Comparison of ENCODE assay signal across 9 cellular contexts in genomic region chrX:41781500-41781899, GRCh38. TPM values are rescaled to one million over a fixed set of nuclear protein-coding genes. Genes with fewer than 3 reads are reported as not detected.
DNase-seq lines count a peak whose midpoint lies in the region; ATAC-seq and TF ChIP-seq lines count a peak whose summit lies in the region.
"Had no signal": no experiment of that assay in that cellular context is flagged by ENCODE, and none has a peak within 500 bp of the region (broad histone marks: within the 10 kb centered on the region; RNA-seq: fewer than 3 reads in every experiment).

No MANE protein-coding gene starts in this region.

- in situ Hi-C loops in HAP-1 (cut with MboI; ENCODE audit: low sequenced_read_pairs) = loop anchor here (25.0 kb wide), 1 partner anchor 1781 kb away; no protein-coding TSS in a partner anchor

- no peaks in the 10 kb centered on the region for H3K27me3 ChIP-seq in HAP-1 (ENCODE audit: low read depth)
- H3K27me3 ChIP-seq in naive thymus-derived CD4-positive, alpha-beta T cell (ENCODE audit: control insufficient read depth in 2 of 2, insufficient read depth in 2 of 2, low read length in 2 of 2) = no peaks in the 10 kb centered on the region

- peak; percentile 24 for DNase-seq in NCI-H2196 (lab: John Stamatoyannopoulos, UW; ENCODE audit: unreplicated experiment)
- DNase-seq in NCI-H2196 treated with DMSO at 0.1 percent for 48 hours (lab: John Stamatoyannopoulos, UW; ENCODE audit: unreplicated experiment) = no peak
- DNase-seq in HAP-1 (ENCODE audit: low spot score in 2 of 2) = peak; percentile 32 to 72
- DNase-seq in NCI-H69 (lab: John Stamatoyannopoulos, UW) = peak; percentile 56
- peak; percentile 30 to 46 for DNase-seq in dermis microvascular lymphatic vessel endothelial cell (ENCODE audit: low read depth in 2 of 2)
- peak in 6 of 9 donors; percentile 12 to 34 (median 24) for DNase-seq in naive thymus-derived CD4-positive, alpha-beta T cell
- no peak for DNase-seq in WTC11 (ENCODE audit: low spot score)
- no peak for DNase-seq in foreskin melanocyte

- peaks cover 9% of the 10 kb centered on the region for H3K4me1 ChIP-seq in HAP-1
- no peaks in the 10 kb centered on the region for H3K4me1 ChIP-seq in naive thymus-derived CD4-positive, alpha-beta T cell (ENCODE audit: control insufficient read depth in 2 of 2, insufficient read depth in 2 of 2, low read length in 2 of 2)

- H3K27ac Mint-ChIP-seq in naive thymus-derived CD4-positive, alpha-beta T cell = peak overlapping the region in 1 of 9 donors; percentile 70
- no peak overlapping the region for H3K27ac Mint-ChIP-seq in WTC11
- H3K27ac Mint-ChIP-seq: activated naive CD4-positive, alpha-beta T cell treated with anti-CD3 and anti-CD28 coated beads, Interleukin-2, amount 50 U/mL, for 24 hours had no signal

- peaks cover 7% of the 10 kb centered on the region; the same call in 1 of the 2 replicates for H3K36me3 ChIP-seq in HAP-1 (replicated peaks)
- peaks cover 0 to 8% (median 0%) of the 10 kb centered on the region in 3 experiments for H3K36me3 ChIP-seq in naive thymus-derived CD4-positive, alpha-beta T cell (ENCODE audit: control insufficient read depth in 2 of 3, insufficient read depth in 3 of 3, low read length in 3 of 3)

- H3K4me3 ChIP-seq in HAP-1 = no peak overlapping the region
- H3K4me3 ChIP-seq in naive thymus-derived CD4-positive, alpha-beta T cell (ENCODE audit: low read length) = no peak overlapping the region

- no peaks in the 10 kb centered on the region for H3K9me3 ChIP-seq in HAP-1
- no peaks in the 10 kb centered on the region for H3K9me3 ChIP-seq in naive thymus-derived CD4-positive, alpha-beta T cell (ENCODE audit: control insufficient read depth in 2 of 3, low read length in 3 of 3)

- peak overlapping the region in 1 of 10 donors; percentile 6 for H3K4me3 Mint-ChIP-seq in naive thymus-derived CD4-positive, alpha-beta T cell
- H3K4me3 Mint-ChIP-seq in WTC11 = no peak overlapping the region
- H3K4me3 Mint-ChIP-seq: activated naive CD4-positive, alpha-beta T cell treated with anti-CD3 and anti-CD28 coated beads, Interleukin-2, amount 50 U/mL, for 24 hours had no signal

- no peaks in the 10 kb centered on the region for H3K27me3 Mint-ChIP-seq in naive thymus-derived CD4-positive, alpha-beta T cell
- no peaks in the 10 kb centered on the region for H3K27me3 Mint-ChIP-seq in WTC11 (ENCODE audit: low read depth)
- H3K27me3 Mint-ChIP-seq: activated naive CD4-positive, alpha-beta T cell treated with anti-CD3 and anti-CD28 coated beads, Interleukin-2, amount 50 U/mL, for 24 hours had no signal

- no peaks in the 10 kb centered on the region for H3K9me3 Mint-ChIP-seq in naive thymus-derived CD4-positive, alpha-beta T cell
- H3K9me3 Mint-ChIP-seq in WTC11 = peaks cover 4% of the 10 kb centered on the region
- H3K9me3 Mint-ChIP-seq: activated naive CD4-positive, alpha-beta T cell treated with anti-CD3 and anti-CD28 coated beads, Interleukin-2, amount 50 U/mL, for 24 hours had no signal

- CTCF ChIA-PET in naive thymus-derived CD4-positive, alpha-beta T cell (lab: Charles Lee) = interaction anchor here (0.7 to 1.6 kb wide), 6 partner anchors 13 to 1971 kb away, joined by 3 to 5 read pairs (median 4); no protein-coding TSS in a partner anchor
- CTCF ChIA-PET in WTC11 (lab: Charles Lee) = interaction anchor here (0.5 to 1.4 kb wide), 10 partner anchors 11 to 750 kb away, joined by 3 to 7 read pairs (median 4); no protein-coding TSS in a partner anchor

- intact Hi-C loops in naive thymus-derived CD4-positive, alpha-beta T cell (cut with micrococcal nuclease) = loop anchor here (1.0 to 5.0 kb wide), 5 partner anchors 1161 to 1969 kb away; no protein-coding TSS in a partner anchor

- no peak overlapping the region for H3K27ac ChIP-seq in naive thymus-derived CD4-positive, alpha-beta T cell (ENCODE audit: low read depth, low read length)

- ATAC-seq in naive thymus-derived CD4-positive, alpha-beta T cell = peak; percentile 67
- no peak; the same call in 1 of the 2 replicates for ATAC-seq in WTC11

- H3K4me1 Mint-ChIP-seq in naive thymus-derived CD4-positive, alpha-beta T cell = peaks cover 0 to 24% (median 7%) of the 10 kb centered on the region in 7 donors
- H3K4me1 Mint-ChIP-seq in WTC11 = no peaks in the 10 kb centered on the region

- no peak for TF ChIP-seq CTCF in WTC11 (IDR thresholded peaks at IDR 0.05)

- H3K36me3 Mint-ChIP-seq in naive thymus-derived CD4-positive, alpha-beta T cell = peaks cover 0 to 12% (median 5%) of the 10 kb centered on the region in 5 donors
- H3K36me3 Mint-ChIP-seq in WTC11 = peaks cover 14% of the 10 kb centered on the region

- POLR2A ChIA-PET in naive thymus-derived CD4-positive, alpha-beta T cell (lab: Charles Lee) = interaction anchor here (0.7 kb wide), 1 partner anchor 44 kb away, joined by 3 read pairs; no protein-coding TSS in a partner anchor
- POLR2A ChIA-PET in WTC11 (lab: Charles Lee) = no interaction called here

TF ChIP-seq in WTC11, 78 proteins besides CTCF, POLR2A, EP300 and RAD21 (continues in another document):
- TF ChIP-seq HMGXB4 (CRISPR knock-in tag; IDR thresholded peaks at IDR 0.05) (no peak), AR (CRISPR knock-in tag; IDR thresholded peaks at IDR 0.05) (no peak), CREB1 (CRISPR knock-in tag; IDR thresholded peaks at IDR 0.05) (no peak), RELA (CRISPR knock-in tag; IDR thresholded peaks at IDR 0.05; ENCODE audit: borderline replicate concordance) (no peak), ESRRA (CRISPR knock-in tag; IDR thresholded peaks at IDR 0.05; ENCODE audit: borderline replicate concordance) (no peak), SOX15 (CRISPR knock-in tag; IDR thresholded peaks at IDR 0.05) (no peak), CREM (CRISPR knock-in tag; IDR thresholded peaks at IDR 0.05) (no peak), TEAD1 (CRISPR knock-in tag; IDR thresholded peaks at IDR 0.05) (no peak), NR1H2 (CRISPR knock-in tag; IDR thresholded peaks at IDR 0.05) (no peak)
- TF ChIP-seq, protein P1, sequence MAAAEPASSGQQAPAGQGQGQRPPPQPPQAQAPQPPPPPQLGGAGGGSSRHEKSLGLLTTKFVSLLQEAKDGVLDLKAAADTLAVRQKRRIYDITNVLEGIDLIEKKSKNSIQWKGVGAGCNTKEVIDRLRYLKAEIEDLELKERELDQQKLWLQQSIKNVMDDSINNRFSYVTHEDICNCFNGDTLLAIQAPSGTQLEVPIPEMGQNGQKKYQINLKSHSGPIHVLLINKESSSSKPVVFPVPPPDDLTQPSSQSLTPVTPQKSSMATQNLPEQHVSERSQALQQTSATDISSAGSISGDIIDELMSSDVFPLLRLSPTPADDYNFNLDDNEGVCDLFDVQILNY (CRISPR knock-in tag; IDR thresholded peaks at IDR 0.05) = no peak
- TF ChIP-seq, protein P2, sequence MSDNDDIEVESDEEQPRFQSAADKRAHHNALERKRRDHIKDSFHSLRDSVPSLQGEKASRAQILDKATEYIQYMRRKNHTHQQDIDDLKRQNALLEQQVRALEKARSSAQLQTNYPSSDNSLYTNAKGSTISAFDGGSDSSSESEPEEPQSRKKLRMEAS (CRISPR knock-in tag; IDR thresholded peaks at IDR 0.05) = no peak
- TF ChIP-seq, protein P3, sequence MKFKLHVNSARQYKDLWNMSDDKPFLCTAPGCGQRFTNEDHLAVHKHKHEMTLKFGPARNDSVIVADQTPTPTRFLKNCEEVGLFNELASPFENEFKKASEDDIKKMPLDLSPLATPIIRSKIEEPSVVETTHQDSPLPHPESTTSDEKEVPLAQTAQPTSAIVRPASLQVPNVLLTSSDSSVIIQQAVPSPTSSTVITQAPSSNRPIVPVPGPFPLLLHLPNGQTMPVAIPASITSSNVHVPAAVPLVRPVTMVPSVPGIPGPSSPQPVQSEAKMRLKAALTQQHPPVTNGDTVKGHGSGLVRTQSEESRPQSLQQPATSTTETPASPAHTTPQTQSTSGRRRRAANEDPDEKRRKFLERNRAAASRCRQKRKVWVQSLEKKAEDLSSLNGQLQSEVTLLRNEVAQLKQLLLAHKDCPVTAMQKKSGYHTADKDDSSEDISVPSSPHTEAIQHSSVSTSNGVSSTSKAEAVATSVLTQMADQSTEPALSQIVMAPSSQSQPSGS (CRISPR knock-in tag; IDR thresholded peaks at IDR 0.05; ENCODE audit: borderline replicate concordance, low read depth) = no peak

RNA-seq across cellular contexts. Expression of gene GPR82, which starts 57.5 kb away (rescaled TPM):
- total RNA-seq in dermis microvascular lymphatic vessel endothelial cell (not detected in 2 replicates), WTC11 (2021) (not detected in 3 replicates)
- under 1 TPM in 2 of 5 experiments, not detected in 3; 0.16 to 0.59 TPM for total RNA-seq in naive thymus-derived CD4-positive, alpha-beta T cell
- polyA plus RNA-seq in naive thymus-derived CD4-positive, alpha-beta T cell = under 1 TPM; 0.26 to 0.45 TPM

Comparison
In these comparisons a context has a peak if more than half of its experiments do, and no peak if none do; other contexts are left out.
1. DNase-seq: peak in NCI-H2196 (single experiment), HAP-1 (2 of 2), NCI-H69 (single experiment), dermis microvascular lymphatic vessel endothelial cell (2 of 2) and naive thymus-derived CD4-positive, alpha-beta T cell (6 of 9); none in NCI-H2196 treated with DMSO at 0.1 percent for 48 hours (single experiment), WTC11 (single experiment) and foreskin melanocyte (single experiment).